9 cellular contexts compared by ENCODE assay signal in the genomic region with DNA sequence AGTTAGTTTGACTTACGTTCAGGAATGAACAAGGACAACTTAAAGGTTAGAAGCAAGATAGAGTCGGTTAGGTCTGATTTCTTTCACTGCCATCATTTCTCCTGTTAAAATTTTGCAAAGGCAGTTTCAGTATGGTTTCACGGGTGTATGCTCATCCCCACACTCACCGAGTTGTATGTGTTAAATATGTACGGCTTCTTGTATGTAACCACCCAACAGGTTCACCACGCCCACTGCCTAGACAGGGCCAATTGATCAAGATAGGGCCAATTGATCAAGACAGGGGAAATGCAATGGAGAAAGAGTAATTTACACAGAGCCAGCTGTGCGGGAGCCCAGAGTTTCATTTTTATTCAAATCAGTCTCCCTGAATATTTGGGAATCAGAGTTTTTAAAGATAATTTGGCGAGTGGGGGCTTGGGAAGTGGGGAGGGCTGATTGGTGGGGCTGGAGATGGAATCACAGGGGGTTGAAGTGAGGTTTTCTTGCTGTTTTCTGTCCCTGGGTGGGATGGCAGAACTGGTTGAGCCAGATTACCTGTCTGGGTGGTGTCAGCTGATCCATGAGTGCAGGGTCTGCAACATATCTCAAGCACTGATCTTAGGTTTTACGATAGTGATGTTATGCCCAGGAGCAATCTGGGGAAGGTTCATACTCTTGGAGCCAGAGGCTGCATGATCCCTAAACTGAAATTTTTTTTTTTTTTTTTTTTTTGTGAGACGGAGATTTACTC.
A peak's percentile ranks its signal among the peaks of the same experiment; 100 is the strongest.
DNase-seq lines count a peak whose midpoint lies in the region; ATAC-seq and TF ChIP-seq lines count a peak whose summit lies in the region.
"Had no signal": no experiment of that assay in that cellular context is flagged by ENCODE, and none has a peak within 500 bp of the region (broad histone marks: within the 10 kb centered on the region; RNA-seq: fewer than 3 reads in every experiment).

No MANE protein-coding gene starts in this region.

- no peaks in the 10 kb centered on the region for H3K36me3 Mint-ChIP-seq in T-helper 17 cell (ENCODE audit: low read depth)

- POLR2A ChIA-PET in RWPE1 (lab: Yijun Ruan, JAX; ENCODE audit: low non-redundant PET): no interaction called here

- H3K27ac Mint-ChIP-seq in T-helper 17 cell: peak overlapping the region; percentile 91

- H3K4me3 ChIP-seq in stomach smooth muscle (ENCODE audit: low read length in 2 of 2): no peak overlapping the region
- H3K4me3 ChIP-seq in tibial artery: no peak overlapping the region
- H3K4me3 ChIP-seq in GM23248: no peak overlapping the region
- H3K4me3 ChIP-seq: lung had no signal

- intact Hi-C loops in tibial artery (cut with DNase I; ENCODE audit: low total_unique reads): no loop called here

- no peaks in the 10 kb centered on the region for H3K27me3 Mint-ChIP-seq in T-helper 17 cell

- H3K27me3 ChIP-seq in stomach smooth muscle (ENCODE audit: control insufficient read depth in 1 of 2, insufficient read depth in 2 of 2, low read length in 2 of 2): no peaks in the 10 kb centered on the region
- H3K27me3 ChIP-seq in tibial artery: no peaks in the 10 kb centered on the region
- H3K27me3 ChIP-seq in GM23248 (replicated peaks; ENCODE audit: insufficient read depth): no peaks in the 10 kb centered on the region

- no peak overlapping the region for H2AFZ ChIP-seq in GM23248

- peaks cover 39% of the 10 kb centered on the region for H3K4me1 Mint-ChIP-seq in T-helper 17 cell

- H3K36me3 ChIP-seq in stomach smooth muscle (ENCODE audit: control insufficient read depth in 2 of 2, insufficient read depth in 2 of 2, low read length in 2 of 2) (no peaks in the 10 kb centered on the region), tibial artery (no peaks in the 10 kb centered on the region), GM23248 (ENCODE audit: low read depth) (no peaks in the 10 kb centered on the region)

- H3K4me3 Mint-ChIP-seq in T-helper 17 cell: peak overlapping the region; percentile 80

- no peaks in the 10 kb centered on the region for H4K20me1 ChIP-seq in GM23248 (ENCODE audit: insufficient read depth)

- H3K4me2 ChIP-seq in GM23248 (ENCODE audit: unreplicated experiment): no peak overlapping the region

- peak overlapping the region; percentile 60 for H3K27ac ChIP-seq in stomach smooth muscle (ENCODE audit: low read length)
- H3K27ac ChIP-seq in tibial artery: no peak overlapping the region
- H3K27ac ChIP-seq in RWPE1: no peak overlapping the region
- H3K27ac ChIP-seq in GM23248: no peak overlapping the region

- CTCF ChIA-PET in RWPE1 (lab: Yijun Ruan, JAX): interaction anchor here (0.6 kb wide), 1 partner anchor 80 kb away, joined by 7 read pairs; no protein-coding TSS in a partner anchor

- H3F3A ChIP-seq in GM23248 (ENCODE audit: insufficient read depth): no peaks in the 10 kb centered on the region; the same call in none of the 2 replicates

- peak; percentile 45 for DNase-seq in stimulated activated CD4-positive, alpha-beta T cell treated with anti-CD3 and anti-CD28 coated beads, Interleukin-15, amount 100 ng/mL, for 24 hours
- DNase-seq in stimulated activated CD4-positive, alpha-beta T cell treated with anti-CD3 and anti-CD28 coated beads, Interleukin-12 subunit alpha, Interleukin-12 subunit beta, amount 100 ng/mL, for 4 hours: no peak
- no peak for DNase-seq in T-helper 17 cell
- no peak for DNase-seq in tibial artery
- no peak for DNase-seq in RWPE1 (ENCODE audit: low spot score)
- no peak for DNase-seq in GM23248

- H3K9ac ChIP-seq in stomach smooth muscle (ENCODE audit: low read length in 2 of 2): no peak overlapping the region
- H3K9ac ChIP-seq in GM23248: no peak overlapping the region

- H3K79me2 ChIP-seq in GM23248 (ENCODE audit: insufficient read depth): no peaks in the 10 kb centered on the region

- peaks cover 30% of the 10 kb centered on the region for H3K4me1 ChIP-seq in stomach smooth muscle (ENCODE audit: control insufficient read depth, insufficient read depth, low read length)
- peaks cover 0 to 2% (median under 1%) of the 10 kb centered on the region in 4 donors for H3K4me1 ChIP-seq in tibial artery
- peaks cover 5% of the 10 kb centered on the region; the same call in 1 of the 2 replicates for H3K4me1 ChIP-seq in GM23248 (ENCODE audit: insufficient read depth)

- 80 to 83% methylated on average over 10 of the region's 10 CpGs for WGBS in GM23248 (ENCODE audit: low coverage in 1 of 2, low lambda C conversion rate in 2 of 2, missing lambda C conversion rate in 2 of 2), 2 experiments

- no peaks in the 10 kb centered on the region for H3K9me2 ChIP-seq in GM23248 (ENCODE audit: insufficient read depth)

- in situ Hi-C loops in GM23248 (cut with MboI): no loop called here

- TF ChIP-seq CTCF in tibial artery (IDR thresholded peaks at IDR 0.05) (no peak), RWPE1 (conservative IDR thresholded peaks at IDR 0.05; ENCODE audit: low read depth) (no peak)

- H3K9me3 ChIP-seq in T-helper 17 cell (ENCODE audit: control insufficient read depth, low read length, poor library complexity, severe bottlenecking): no peaks in the 10 kb centered on the region
- no peaks in the 10 kb centered on the region for H3K9me3 ChIP-seq in stomach smooth muscle (ENCODE audit: control insufficient read depth in 2 of 2, low read length in 2 of 2)
- no peaks in the 10 kb centered on the region for H3K9me3 ChIP-seq in tibial artery
- H3K9me3 ChIP-seq in GM23248 (ENCODE audit: low read depth): no peaks in the 10 kb centered on the region

- peak; percentile 52 for ATAC-seq in HG02588 (IDR thresholded peaks at IDR 0.05; ENCODE audit: unreplicated experiment)
- peak; percentile 41 for ATAC-seq in T-helper 17 cell
